In genomic region chr2:202861987-202862386, GRCh38 we compare ENCODE assay signal across 11 cellular contexts.
"Had no signal": no experiment of that assay in that cellular context is flagged by ENCODE, and none has a peak within 500 bp of the region (broad histone marks: within the 10 kb centered on the region; RNA-seq: fewer than 3 reads in every experiment).

No MANE protein-coding gene starts in this region.

- H3K4me3 ChIP-seq: GM23248, GM23338, HAP-1 had no signal

- H3K9me3 ChIP-seq: HAP-1 had no signal

- DNase-seq: GM23248, GOT3, H7, H9, HCEC 1CT, HFFc6 had no signal

- H3K4me1 ChIP-seq: HAP-1 had no signal

- H3K36me3 ChIP-seq: HAP-1 had no signal

- H3K27ac ChIP-seq: GM23248 had no signal

- ATAC-seq: GM23338, HCT116 had no signal

- FAIRE-seq: H1, H54 had no signal
